Comparison of ENCODE assay signal across 11 cellular contexts in genomic region chr1:115782571-115783281, GRCh38. TPM values are rescaled to one million over a fixed set of nuclear protein-coding genes. Genes with fewer than 3 reads are reported as not detected.
A peak's percentile ranks its signal among the peaks of the same experiment; 100 is the strongest.
DNase-seq lines count a peak whose midpoint lies in the region; ATAC-seq and TF ChIP-seq lines count a peak whose summit lies in the region.
"Had no signal": no experiment of that assay in that cellular context is flagged by ENCODE, and none has a peak within 500 bp of the region (broad histone marks: within the 10 kb centered on the region; RNA-seq: fewer than 3 reads in every experiment).

No MANE protein-coding gene starts in this region.

- no peaks in the 10 kb centered on the region for H4K20me1 ChIP-seq in hepatocyte (ENCODE audit: insufficient read depth, poor library complexity, severe bottlenecking)

- TF ChIP-seq CTCF in hepatocyte (IDR thresholded peaks at IDR 0.05; ENCODE audit: poor library complexity): no peak

- H3K4me3 ChIP-seq in hepatocyte: no peak overlapping the region

- intact Hi-C loops in left ventricle myocardium superior (cut with micrococcal nuclease): no loop called here
- intact Hi-C loops in Right ventricle myocardium inferior (cut with DNase I): no loop called here

- H3K79me2 ChIP-seq in hepatocyte: no peaks in the 10 kb centered on the region

- 61% methylated on average over 1 of the region's 1 CpG for WGBS in hepatocyte (ENCODE audit: low lambda C conversion rate, missing lambda C conversion rate)

- H3K4me1 ChIP-seq in hepatocyte (ENCODE audit: insufficient read depth): peaks cover 18% of the 10 kb centered on the region

- peak overlapping the region; percentile 91 for H3K27ac ChIP-seq in hepatocyte

- no peaks in the 10 kb centered on the region for H3K36me3 ChIP-seq in hepatocyte (replicated peaks; ENCODE audit: insufficient read depth, low read depth)

- H2AFZ ChIP-seq in hepatocyte: peak overlapping the region; percentile 26

- no peaks in the 10 kb centered on the region for H3K27me3 ChIP-seq in hepatocyte

- no peak for DNase-seq in left ventricle myocardium superior
- no peak for DNase-seq in Right ventricle myocardium inferior (ENCODE audit: missing footprints)
- DNase-seq in T1000 (lab: John Stamatoyannopoulos, UW): peak; percentile 45
- DNase-seq in hepatocyte (ENCODE audit: low spot score): peak; percentile 85
- peak; percentile 54 for DNase-seq in ureter (ENCODE audit: low spot score)
- DNase-seq in D341Med (ENCODE audit: low spot score): no peak
- DNase-seq: activated CD4-positive, alpha-beta T cell treated with anti-CD3 and anti-CD28 coated beads for 4 hours; CD4-positive, CD25-positive, alpha-beta regulatory T cell; KG1 had no signal

- peak overlapping the region; percentile 35 for H3K4me2 ChIP-seq in hepatocyte

- H3K9me2 ChIP-seq in hepatocyte (replicated peaks; ENCODE audit: insufficient read depth): no peaks in the 10 kb centered on the region

- ATAC-seq in left ventricle myocardium superior (peak; percentile 58), Right ventricle myocardium inferior (no peak), HG03045 (IDR thresholded peaks at IDR 0.05; ENCODE audit: unreplicated experiment) (no peak), GM21390 (IDR thresholded peaks at IDR 0.05; ENCODE audit: unreplicated experiment) (no peak)

- H3K9me3 ChIP-seq in hepatocyte (ENCODE audit: low read depth): no peaks in the 10 kb centered on the region

RNA-seq across cellular contexts. Expression of gene CASQ2, which starts 14.2 kb away (rescaled TPM):
- total RNA-seq in left ventricle myocardium superior (879 TPM), Right ventricle myocardium inferior (912 TPM), hepatocyte (0.08 TPM in 1 of 2 replicates, not detected in the other), ureter (18.7 TPM)
- polyA plus RNA-seq in hepatocyte: not detected in 2 replicates
- total RNA-seq: CD4-positive, CD25-positive, alpha-beta regulatory T cell had no signal
- polyA plus RNA-seq: CD4-positive, CD25-positive, alpha-beta regulatory T cell had no signal

RNA-seq across cellular contexts. Expression of gene NHLH2, which starts 58.2 kb away (rescaled TPM):
- total RNA-seq in left ventricle myocardium superior: not detected
- total RNA-seq in Right ventricle myocardium inferior: not detected
- not detected in 2 replicates for total RNA-seq in hepatocyte
- polyA plus RNA-seq in hepatocyte: 0.02 and 0.49 TPM in 2 replicates
- 0.31 TPM for total RNA-seq in ureter
- total RNA-seq: CD4-positive, CD25-positive, alpha-beta regulatory T cell had no signal
- polyA plus RNA-seq: CD4-positive, CD25-positive, alpha-beta regulatory T cell had no signal

Comparison
In these comparisons a context has a peak if more than half of its experiments do, and no peak if none do; other contexts are left out.
1. DNase-seq: peak in T1000 (single experiment), hepatocyte (single experiment) and ureter (single experiment); none in left ventricle myocardium superior (single experiment), Right ventricle myocardium inferior (single experiment) and D341Med (single experiment).
2. RNA of gene CASQ2, which starts 14.2 kb away (total RNA-seq): 912 TPM in Right ventricle myocardium inferior (single experiment) and 879 TPM in left ventricle myocardium superior (single experiment); 18.7 TPM in ureter (single experiment) and 0.08 TPM in hepatocyte; every median in the first group is over 10 times any median in the second.